In genomic region chr3:4045756-4046155, GRCh38 we compare ENCODE assay signal across 28 cellular contexts.
"Had no signal": no experiment of that assay in that cellular context is flagged by ENCODE, and none has a peak within 500 bp of the region (broad histone marks: within the 10 kb centered on the region; RNA-seq: fewer than 3 reads in every experiment).

No MANE protein-coding gene starts in this region.

- DNase-seq: activated CD4-positive, alpha-beta memory T cell treated with anti-CD3 and anti-CD28 coated beads, Interleukin-2, amount 10 ng/mL, durations not matched to agents 7 days and 5 days; activated CD4-positive, alpha-beta T cell treated with anti-CD3 and anti-CD28 coated beads for 1 hour; activated CD4-positive, alpha-beta T cell treated with anti-CD3 and anti-CD28 coated beads for 4 hours; activated CD4-positive, alpha-beta T cell treated with anti-CD3 and anti-CD28 coated beads, Interleukin-2, amount 10 ng/mL, durations not matched to agents 7 days and 5 days; activated CD4-positive, alpha-beta T cell treated with anti-CD3 and anti-CD28 coated beads, Interleukin-2, amount 50 U/mL, for 4 hours; activated CD8-positive, alpha-beta memory T cell treated with anti-CD3 and anti-CD28 coated beads, Interleukin-2, amount 50 U/mL, for 48 hours; activated gamma-delta T cell; activated naive CD4-positive, alpha-beta T cell; activated naive CD4-positive, alpha-beta T cell treated with anti-CD3 and anti-CD28 coated beads, Interleukin-2, amount 10 ng/mL, durations not matched to agents 7 days and 5 days; activated naive CD8-positive, alpha-beta T cell treated with anti-CD3 and anti-CD28 coated beads, Interleukin-2, amount 10 ng/mL, durations not matched to agents 7 days and 5 days; activated T-cell treated with anti-CD3 and anti-CD28 coated beads for 4 hours; activated T-cell treated with anti-CD3 and anti-CD28 coated beads, Interleukin-2, amount 50 U/mL, for 24 hours; activated T-cell treated with anti-CD3 and anti-CD28 coated beads, Interleukin-2, amount 50 U/mL, for 72 hours; cortex of kidney; dermis blood vessel endothelial cell; effector CD4-positive, alpha-beta T cell; effector memory CD8-positive, alpha-beta T cell; erythroblast; gastrocnemius medialis; glutamatergic neuron; heart left ventricle; T-helper 1 cell; T-helper 17 cell; T1000 had no signal

- H3K27ac ChIP-seq: ascending aorta, breast epithelium, esophagus muscularis mucosa, foreskin keratinocyte, gastrocnemius medialis, heart left ventricle had no signal

- H3K4me1 ChIP-seq: ascending aorta, breast epithelium, esophagus muscularis mucosa, foreskin keratinocyte, gastrocnemius medialis, heart left ventricle had no signal

- H3K9me3 ChIP-seq: ascending aorta, breast epithelium, gastrocnemius medialis had no signal

- H3K27me3 ChIP-seq: ascending aorta, breast epithelium, esophagus muscularis mucosa, foreskin keratinocyte, gastrocnemius medialis, heart left ventricle had no signal

- H3K36me3 ChIP-seq: ascending aorta, breast epithelium, esophagus muscularis mucosa, gastrocnemius medialis, heart left ventricle had no signal

- H3K4me3 ChIP-seq: ascending aorta, breast epithelium, esophagus muscularis mucosa, gastrocnemius medialis, heart left ventricle had no signal
